In the genomic region with DNA sequence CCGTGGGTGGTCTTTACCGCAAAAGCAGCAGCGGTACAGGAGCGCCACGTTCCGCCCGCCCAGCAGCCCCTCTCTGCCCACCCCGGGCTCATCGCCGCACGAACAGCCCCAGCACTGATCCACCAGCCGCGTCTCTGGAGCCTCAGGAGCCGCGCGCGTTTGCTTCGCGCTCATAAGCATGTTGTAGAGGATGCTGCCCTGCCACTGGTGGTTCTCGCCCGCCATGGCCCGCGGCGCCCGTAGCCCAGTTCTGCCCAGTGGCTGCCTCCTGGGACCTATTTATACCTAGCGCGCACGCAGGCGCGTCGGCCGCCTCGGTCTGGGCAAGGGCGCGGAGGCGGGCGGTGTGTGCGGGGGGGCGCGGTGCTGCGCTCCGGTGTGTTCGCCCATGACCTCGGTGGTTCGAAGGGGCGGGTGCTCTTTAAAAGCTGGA, we compare ENCODE assay signal across 1 cellular context.
TF ChIP-seq lines count a peak whose summit lies in the region.

NR0B1 (minus strand) TSS at position 252 of the 433 bp plus-strand sequence; CDS start at position 225, 27 bp downstream.

TF ChIP-seq in H1, 55 proteins besides CTCF, POLR2A, EP300 and RAD21:
- TF ChIP-seq FOSL1 (IDR thresholded peaks at IDR 0.05; ENCODE audit: insufficient read depth, low read depth, low read length) (no peak), HDAC6 (IDR thresholded peaks at IDR 0.05; ENCODE audit: low read depth, low read length) (no peak), SUZ12 (IDR thresholded peaks at IDR 0.05; ENCODE audit: low read length) (peak; percentile 60; the same call in 1 of the 2 replicates), ASH2L (IDR thresholded peaks at IDR 0.05; ENCODE audit: low read length) (no peak), KDM1A (IDR thresholded peaks at IDR 0.05; ENCODE audit: borderline replicate concordance, low read length) (no peak), CBX8 (IDR thresholded peaks at IDR 0.05; ENCODE audit: borderline replicate concordance, low read depth, low read length) (no peak), EGR1 (IDR thresholded peaks at IDR 0.05; ENCODE audit: borderline replicate concordance, low read depth, low read length) (no peak), TAF1 (IDR thresholded peaks at IDR 0.05; ENCODE audit: low read depth, low read length) (no peak), KDM4A (IDR thresholded peaks at IDR 0.05; ENCODE audit: low read depth, low read length, severe bottlenecking) (peak; percentile 81), SIN3A (conservative IDR thresholded peaks at IDR 0.05 in 1 of 2, IDR thresholded peaks at IDR 0.05 in 1 of 2; ENCODE audit: low read depth in 1 of 2, low read length in 2 of 2) (no peak), NRF1 (IDR thresholded peaks at IDR 0.05; ENCODE audit: low read depth, low read length) (0 out of 2 replicates have a peak, but pooled peaks have one; percentile 3), YY1 (IDR thresholded peaks at IDR 0.05; ENCODE audit: low read depth, low read length) (no peak), EZH2 (IDR thresholded peaks at IDR 0.05; ENCODE audit: low read depth, low read length, severe bottlenecking) (peak; percentile 39)
- TF ChIP-seq, protein P1, sequence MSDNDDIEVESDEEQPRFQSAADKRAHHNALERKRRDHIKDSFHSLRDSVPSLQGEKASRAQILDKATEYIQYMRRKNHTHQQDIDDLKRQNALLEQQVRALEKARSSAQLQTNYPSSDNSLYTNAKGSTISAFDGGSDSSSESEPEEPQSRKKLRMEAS (IDR thresholded peaks at IDR 0.05) = 0 out of 2 replicates have a peak, but pooled peaks have one; percentile 3
TF ChIP-seq in H1: peak in this region for 5.
